ENCODE assay signal across 11 cellular contexts in the genomic region with DNA sequence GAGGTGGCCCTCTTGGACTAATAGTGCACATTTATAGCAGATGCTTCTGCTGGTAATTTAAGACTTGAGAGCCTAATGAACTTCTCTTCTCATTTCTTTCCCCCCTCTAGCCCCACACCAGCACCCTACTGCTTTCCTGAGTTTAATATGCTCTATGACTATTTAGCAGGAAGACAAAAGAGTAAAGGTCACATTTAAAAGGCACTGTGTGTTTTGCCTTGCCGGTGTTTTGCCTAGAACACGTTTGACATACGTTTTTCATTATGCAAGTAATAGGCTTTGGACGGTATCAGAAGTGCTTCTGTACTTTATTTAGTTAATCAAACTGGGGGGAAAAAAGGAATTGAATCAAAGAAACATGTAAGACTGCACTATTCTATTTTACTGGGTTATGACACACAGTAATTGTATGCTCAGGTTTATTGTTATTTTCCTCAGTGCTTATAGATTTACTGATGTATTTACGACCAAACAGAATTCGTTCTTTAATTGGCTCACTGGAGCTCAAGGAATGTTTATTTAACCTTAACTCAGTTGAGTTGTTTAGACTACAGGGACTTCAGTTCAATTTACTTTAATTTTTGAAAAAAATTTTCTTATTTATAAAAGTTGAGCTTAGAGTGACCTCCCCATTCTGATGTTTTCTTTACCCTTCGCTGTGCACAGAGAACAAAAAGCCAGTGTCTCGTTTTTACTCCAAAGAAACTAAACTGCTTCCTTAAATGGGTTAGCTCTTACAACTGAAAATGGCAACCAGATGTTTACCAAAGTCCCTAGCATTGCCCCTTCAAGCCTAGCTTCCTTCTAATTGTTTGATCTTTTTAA. TPM values are rescaled to one million over a fixed set of nuclear protein-coding genes. Genes with fewer than 3 reads are reported as not detected.
DNase-seq lines count a peak whose midpoint lies in the region; ATAC-seq, FAIRE-seq and TF ChIP-seq lines count a peak whose summit lies in the region.
"Had no signal": no experiment of that assay in that cellular context is flagged by ENCODE, and none has a peak within 500 bp of the region (broad histone marks: within the 10 kb centered on the region; RNA-seq: fewer than 3 reads in every experiment).

No MANE protein-coding gene starts in this region.

- H3K27me3 ChIP-seq in left ventricle myocardium inferior (ENCODE audit: low read depth) (no peaks in the 10 kb centered on the region), endothelial cell of umbilical vein (ENCODE audit: control insufficient read depth in 2 of 2, insufficient read depth in 2 of 2, low read length in 2 of 2) (no peaks in the 10 kb centered on the region)

- CTCF ChIA-PET in endothelial cell of umbilical vein (lab: Charles Lee) = interaction anchor here (0.8 to 1.4 kb wide), 6 partner anchors 8 to 84 kb away, joined by 3 to 7 read pairs (median 3); partner anchors contain the start of gene CPED1
- CTCF ChIA-PET in activated CD8-positive, alpha-beta T cell treated with anti-CD3 and anti-CD28 coated beads for 36 hours (lab: Charles Lee) = interaction anchor here (0.8 kb wide), 1 partner anchor 8 kb away, joined by 3 read pairs; no protein-coding TSS in a partner anchor

- peak overlapping the region; percentile 8 for H3K4me2 ChIP-seq in endothelial cell of umbilical vein (ENCODE audit: insufficient read depth, low read length)

- peaks cover 56% of the 10 kb centered on the region for H3K4me1 Mint-ChIP-seq in neural crest cell
- no peaks in the 10 kb centered on the region for H3K4me1 Mint-ChIP-seq in activated CD8-positive, alpha-beta T cell treated with anti-CD3 and anti-CD28 coated beads for 36 hours (ENCODE audit: low read depth)

- H3K36me3 Mint-ChIP-seq in neural crest cell (ENCODE audit: low read depth) = no peaks in the 10 kb centered on the region
- H3K36me3 Mint-ChIP-seq in activated CD8-positive, alpha-beta T cell treated with anti-CD3 and anti-CD28 coated beads for 36 hours (ENCODE audit: low read depth) = no peaks in the 10 kb centered on the region

- peak overlapping the region; percentile 67 for H2AFZ ChIP-seq in endothelial cell of umbilical vein (ENCODE audit: low read depth, low read length)

- POLR2A ChIA-PET in endothelial cell of umbilical vein (lab: Charles Lee) = no interaction called here
- POLR2A ChIA-PET in activated CD8-positive, alpha-beta T cell treated with anti-CD3 and anti-CD28 coated beads for 36 hours (lab: Charles Lee) = interaction anchor here (0.8 kb wide), 1 partner anchor 8 kb away, joined by 3 read pairs; no protein-coding TSS in a partner anchor

- DNase-seq in left ventricle myocardium inferior (no peak), cardiac septum (ENCODE audit: low spot score) (no peak), endothelial cell of umbilical vein (ENCODE audit: low read depth, low spot score) (peak; percentile 39), neural crest cell (ENCODE audit: low read depth, low spot score) (no peak), caudate nucleus (lab: John Stamatoyannopoulos, UW) (no peak), SIG-M5 (lab: John Stamatoyannopoulos, UW) (no peak), DMS153 treated with DMSO at 0.1 percent for 48 hours (lab: John Stamatoyannopoulos, UW; ENCODE audit: unreplicated experiment) (no peak)
- DNase-seq in activated CD8-positive, alpha-beta T cell treated with anti-CD3 and anti-CD28 coated beads for 36 hours = no peak
- DNase-seq: Kasumi-1, NCI-H446, occipital lobe had no signal

- no peaks in the 10 kb centered on the region for H3K9me3 Mint-ChIP-seq in neural crest cell
- no peaks in the 10 kb centered on the region for H3K9me3 Mint-ChIP-seq in activated CD8-positive, alpha-beta T cell treated with anti-CD3 and anti-CD28 coated beads for 36 hours

- peak overlapping the region; percentile 44 for H3K27ac Mint-ChIP-seq in neural crest cell (ENCODE audit: unreplicated experiment)
- no peak overlapping the region for H3K27ac Mint-ChIP-seq in activated CD8-positive, alpha-beta T cell treated with anti-CD3 and anti-CD28 coated beads for 36 hours

- H3K36me3 ChIP-seq in left ventricle myocardium inferior (no peaks in the 10 kb centered on the region), endothelial cell of umbilical vein (ENCODE audit: control insufficient read depth in 2 of 2, extremely low read depth in 1 of 2, insufficient read depth in 2 of 2, low read length in 2 of 2) (no peaks in the 10 kb centered on the region)

- dilution Hi-C loops in endothelial cell of umbilical vein (cut with MboI; ENCODE audit: extremely low pct_ligation_motif_present, low sequenced_read_pairs) = no loop called here

- H3K79me2 ChIP-seq in endothelial cell of umbilical vein (ENCODE audit: control insufficient read depth, insufficient read depth, low read length) = no peaks in the 10 kb centered on the region

- H3K9me3 ChIP-seq in left ventricle myocardium inferior (replicated peaks) = no peaks in the 10 kb centered on the region
- H3K9me3 ChIP-seq in endothelial cell of umbilical vein (replicated peaks; ENCODE audit: control insufficient read depth, insufficient read depth, low read length) = no peaks in the 10 kb centered on the region

- no peak for TF ChIP-seq CTCF in left ventricle myocardium inferior (IDR thresholded peaks at IDR 0.05; ENCODE audit: borderline replicate concordance)
- TF ChIP-seq CTCF in endothelial cell of umbilical vein (IDR thresholded peaks at IDR 0.05; ENCODE audit: extremely low read depth in 1 of 2, insufficient read depth in 1 of 2, low read depth in 1 of 2, low read length in 2 of 2) = no peak
- TF ChIP-seq CTCF in neural crest cell (conservative IDR thresholded peaks at IDR 0.05) = no peak
- no peak for TF ChIP-seq CTCF in activated CD8-positive, alpha-beta T cell treated with anti-CD3 and anti-CD28 coated beads for 36 hours (IDR thresholded peaks at IDR 0.05)

- H3K27me3 Mint-ChIP-seq in neural crest cell (ENCODE audit: low read depth) = no peaks in the 10 kb centered on the region
- H3K27me3 Mint-ChIP-seq in activated CD8-positive, alpha-beta T cell treated with anti-CD3 and anti-CD28 coated beads for 36 hours = peaks cover 6% of the 10 kb centered on the region

- no peak overlapping the region for H3K9ac ChIP-seq in endothelial cell of umbilical vein (replicated peaks; ENCODE audit: extremely low read depth, insufficient read depth, low read length)

- no peaks in the 10 kb centered on the region for H3K9me1 ChIP-seq in endothelial cell of umbilical vein (replicated peaks; ENCODE audit: control insufficient read depth, extremely low read depth, insufficient read depth, low read length)

- no peaks in the 10 kb centered on the region for H4K20me1 ChIP-seq in endothelial cell of umbilical vein (replicated peaks; ENCODE audit: control insufficient read depth, extremely low read depth, insufficient read depth, low read length)

- TF ChIP-seq POLR2A in endothelial cell of umbilical vein (IDR thresholded peaks at IDR 0.05; ENCODE audit: low read depth, low read length) = no peak

- no TSS peak for BruUV-seq in endothelial cell of umbilical vein (replicated peaks; lab: Mats Ljungman, UMichigan)

- H3K27ac ChIP-seq in left ventricle myocardium inferior (replicated peaks) = peak overlapping the region; percentile 78
- no peak overlapping the region for H3K27ac ChIP-seq in endothelial cell of umbilical vein (ENCODE audit: insufficient read depth, low read depth, low read length)
- H3K27ac ChIP-seq in caudate nucleus (ENCODE audit: low read depth, low read length) = no peak overlapping the region

- intact Hi-C loops in left ventricle myocardium inferior (cut with micrococcal nuclease) (no loop called here), cardiac septum (cut with DNase I) (no loop called here), endothelial cell of umbilical vein (cut with micrococcal nuclease) (no loop called here)
- intact Hi-C loops in activated CD8-positive, alpha-beta T cell treated with anti-CD3 and anti-CD28 coated beads for 36 hours (cut with micrococcal nuclease) = no loop called here

- peak overlapping the region; percentile 43 for H3K4me3 Mint-ChIP-seq in neural crest cell
- no peak overlapping the region for H3K4me3 Mint-ChIP-seq in activated CD8-positive, alpha-beta T cell treated with anti-CD3 and anti-CD28 coated beads for 36 hours

- H3K4me1 ChIP-seq in left ventricle myocardium inferior (peaks cover 82% of the 10 kb centered on the region), endothelial cell of umbilical vein (ENCODE audit: control insufficient read depth, extremely low read depth, insufficient read depth, low read length) (peaks cover 23% of the 10 kb centered on the region)

- peak overlapping the region; percentile 1 for H3K4me3 ChIP-seq in left ventricle myocardium inferior
- H3K4me3 ChIP-seq in endothelial cell of umbilical vein (replicated peaks in 1 of 3; ENCODE audit: insufficient read depth in 1 of 3, low read depth in 1 of 3, low read length in 3 of 3) = no peak overlapping the region

- no peak for ATAC-seq in activated CD8-positive, alpha-beta T cell treated with anti-CD3 and anti-CD28 coated beads for 36 hours

- no peak for FAIRE-seq in endothelial cell of umbilical vein (lab: Jason Lieb, UNC)

TF ChIP-seq in endothelial cell of umbilical vein, 7 proteins besides CTCF, POLR2A, EP300 and RAD21:
- TF ChIP-seq MYC (IDR thresholded peaks at IDR 0.05; ENCODE audit: low read depth, low read length) (no peak), GATA2 (IDR thresholded peaks at IDR 0.05; ENCODE audit: insufficient read depth, insufficient read length, low read depth, low read length) (no peak), JUN (IDR thresholded peaks at IDR 0.05; ENCODE audit: borderline replicate concordance, insufficient read depth, insufficient read length, low read depth) (no peak), POLR2AphosphoS5 (IDR thresholded peaks at IDR 0.05; ENCODE audit: insufficient read depth, low read depth, low read length) (no peak), FOS (IDR thresholded peaks at IDR 0.05; ENCODE audit: borderline replicate concordance, insufficient read depth, low read length) (no peak), EZH2 (IDR thresholded peaks at IDR 0.05; ENCODE audit: borderline replicate concordance, low read depth, low read length, severe bottlenecking) (no peak)

RNA-seq across cellular contexts. Expression of gene CPED1, which starts 35.4 kb away (rescaled TPM):
- 33.8 TPM for total RNA-seq in left ventricle myocardium inferior
- 48.7 TPM for total RNA-seq in cardiac septum
- total RNA-seq in endothelial cell of umbilical vein = 0.22 and 0.32 TPM in 2 replicates
- polyA plus RNA-seq in endothelial cell of umbilical vein = 0.19 and 3.0 TPM in 2 replicates
- polyA plus RNA-seq in endothelial cell of umbilical vein (2011; cell fraction: cytosol; rRNA removed) = 0.20 and 0.22 TPM in 2 replicates
- polyA plus RNA-seq in endothelial cell of umbilical vein (2011; cell fraction: nucleus; rRNA removed) = 0.58 and 2.6 TPM in 2 replicates
- polyA plus RNA-seq in endothelial cell of umbilical vein (2012) = 0.10 and 0.46 TPM in 2 replicates
- 2.3 and 3.1 TPM in 2 replicates for polyA minus RNA-seq in endothelial cell of umbilical vein
- 1.0 TPM for polyA minus RNA-seq in endothelial cell of umbilical vein (2011; cell fraction: cytosol; rRNA and poly(A)+ RNA removed)
- polyA minus RNA-seq in endothelial cell of umbilical vein (2011; cell fraction: nucleus; rRNA and poly(A)+ RNA removed) = 1.2 and 1.6 TPM in 2 replicates
- total RNA-seq in neural crest cell = 3.6 and 4.3 TPM in 2 replicates
- not detected for total RNA-seq in activated CD8-positive, alpha-beta T cell treated with anti-CD3 and anti-CD28 coated beads for 36 hours
